Comparison of ENCODE assay signal across 23 cellular contexts in the genomic region with DNA sequence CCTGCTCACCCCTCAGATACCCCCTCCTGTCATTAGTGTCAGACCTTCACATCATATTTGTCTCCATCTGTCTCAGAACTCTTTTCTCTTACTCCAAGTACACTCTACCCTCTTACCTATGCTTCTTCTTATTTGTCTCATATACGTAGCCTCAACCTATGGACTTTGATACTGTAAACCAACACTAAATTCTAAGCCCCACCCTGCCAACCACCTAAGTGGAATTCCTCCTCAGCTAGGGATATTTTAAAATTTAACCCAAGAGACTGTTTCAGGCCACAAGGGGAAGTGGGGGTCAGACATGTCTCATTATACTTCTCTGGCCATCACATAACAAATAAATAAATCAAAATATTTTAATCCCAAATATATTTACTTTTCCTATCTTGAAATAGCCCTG.
DNase-seq lines count a peak whose midpoint lies in the region; ATAC-seq, FAIRE-seq and TF ChIP-seq lines count a peak whose summit lies in the region.
"Had no signal": no experiment of that assay in that cellular context is flagged by ENCODE, and none has a peak within 500 bp of the region (broad histone marks: within the 10 kb centered on the region; RNA-seq: fewer than 3 reads in every experiment).

No MANE protein-coding gene starts in this region.

- no peak for TF ChIP-seq CTCF in colonic mucosa (IDR thresholded peaks at IDR 0.05)
- no peak for TF ChIP-seq CTCF in sigmoid colon (IDR thresholded peaks at IDR 0.05)

- no peaks in the 10 kb centered on the region for H3K36me3 ChIP-seq in colonic mucosa
- H3K36me3 ChIP-seq in small intestine (ENCODE audit: control insufficient read depth in 2 of 2, insufficient read depth in 2 of 2, low read length in 2 of 2), result no peaks in the 10 kb centered on the region
- H3K36me3 ChIP-seq in sigmoid colon, result no peaks in the 10 kb centered on the region

- no peak for TF ChIP-seq POLR2A in sigmoid colon (IDR thresholded peaks at IDR 0.05)

- peak; percentile 59 for DNase-seq in HT-29 (ENCODE audit: low spot score)
- DNase-seq in colonic mucosa, result peak; percentile 43
- DNase-seq in left colon, result peak in 1 of 2 donors; percentile 16
- peak; percentile 4 for DNase-seq in small intestine
- DNase-seq in AG08396 (ENCODE audit: low spot score), result no peak
- DNase-seq in sigmoid colon, result no peak
- DNase-seq in COLO668 (lab: John Stamatoyannopoulos, UW; ENCODE audit: unreplicated experiment), result no peak
- DNase-seq: 8988T; ACHN; C1 segment of cervical spinal cord; CD4-positive, alpha-beta memory T cell; DMS 273 treated with DMSO at 0.1 percent for 48 hours; DMS79; EL; GDM1; H9; HFFc6 had no signal

- H3K27me3 ChIP-seq in colonic mucosa (no peaks in the 10 kb centered on the region), small intestine (ENCODE audit: control insufficient read depth in 2 of 2, insufficient read depth in 2 of 2, low read length in 2 of 2) (no peaks in the 10 kb centered on the region), sigmoid colon (no peaks in the 10 kb centered on the region)

- H3K9me3 ChIP-seq in colonic mucosa (no peaks in the 10 kb centered on the region), small intestine (ENCODE audit: control insufficient read depth, low read depth) (no peaks in the 10 kb centered on the region), sigmoid colon (peaks cover 0 to 3% (median 0%) of the 10 kb centered on the region in 4 donors)
- H3K9me3 ChIP-seq: A549 had no signal

- H3K4me1 ChIP-seq in colonic mucosa (no peaks in the 10 kb centered on the region), small intestine (ENCODE audit: control insufficient read depth in 2 of 2, insufficient read depth in 1 of 2, low read depth in 1 of 2, low read length in 1 of 2) (no peaks in the 10 kb centered on the region), sigmoid colon (no peaks in the 10 kb centered on the region)
- H3K4me1 ChIP-seq: A549 had no signal

- H3K27ac ChIP-seq in colonic mucosa (no peak overlapping the region), small intestine (ENCODE audit: low read depth in 1 of 2, low read length in 1 of 2) (no peak overlapping the region), sigmoid colon (no peak overlapping the region)
- H3K27ac ChIP-seq: A549 had no signal

- no peak overlapping the region for H3K9ac ChIP-seq in colonic mucosa (ENCODE audit: low read depth in 2 of 2, low read length in 2 of 2)

- H3K4me3 ChIP-seq in colonic mucosa (no peak overlapping the region), small intestine (ENCODE audit: low read depth in 1 of 2, low read length in 2 of 2) (no peak overlapping the region), sigmoid colon (no peak overlapping the region)
- H3K4me3 ChIP-seq: A549, GM12878, GM23338 had no signal

- 16 to 50% (median 38%) methylated on average over 1 of the region's 1 CpG for WGBS in small intestine, 3 donors
- WGBS in sigmoid colon, 2 donors, result 8 to 59% methylated on average over 1 of the region's 1 CpG

- TF ChIP-seq EP300 in sigmoid colon (IDR thresholded peaks at IDR 0.05), result no peak

- intact Hi-C loops in colonic mucosa (cut with DNase I), result no loop called here
- intact Hi-C loops in left colon (cut with DNase I, micrococcal nuclease), result no loop called here
- intact Hi-C loops in sigmoid colon (cut with DNase I), result no loop called here

- no peak for FAIRE-seq in small intestine (lab: Jason Lieb, UNC)
- FAIRE-seq: A549, D721Med, GM12878, GM19239 had no signal

- ATAC-seq in left colon, result peak; percentile 100
- ATAC-seq in HG03175 (IDR thresholded peaks at IDR 0.05; ENCODE audit: unreplicated experiment), result no peak
- ATAC-seq: A549, GM12878, GM23338 had no signal

Comparison
In these comparisons a context has a peak if more than half of its experiments do, and no peak if none do; other contexts are left out.
1. DNase-seq: peak in HT-29 (single experiment), colonic mucosa (single experiment) and small intestine (single experiment); none in AG08396 (single experiment), sigmoid colon (single experiment) and COLO668 (single experiment).